Comparison of ENCODE assay signal across 1 cellular context in the genomic region with DNA sequence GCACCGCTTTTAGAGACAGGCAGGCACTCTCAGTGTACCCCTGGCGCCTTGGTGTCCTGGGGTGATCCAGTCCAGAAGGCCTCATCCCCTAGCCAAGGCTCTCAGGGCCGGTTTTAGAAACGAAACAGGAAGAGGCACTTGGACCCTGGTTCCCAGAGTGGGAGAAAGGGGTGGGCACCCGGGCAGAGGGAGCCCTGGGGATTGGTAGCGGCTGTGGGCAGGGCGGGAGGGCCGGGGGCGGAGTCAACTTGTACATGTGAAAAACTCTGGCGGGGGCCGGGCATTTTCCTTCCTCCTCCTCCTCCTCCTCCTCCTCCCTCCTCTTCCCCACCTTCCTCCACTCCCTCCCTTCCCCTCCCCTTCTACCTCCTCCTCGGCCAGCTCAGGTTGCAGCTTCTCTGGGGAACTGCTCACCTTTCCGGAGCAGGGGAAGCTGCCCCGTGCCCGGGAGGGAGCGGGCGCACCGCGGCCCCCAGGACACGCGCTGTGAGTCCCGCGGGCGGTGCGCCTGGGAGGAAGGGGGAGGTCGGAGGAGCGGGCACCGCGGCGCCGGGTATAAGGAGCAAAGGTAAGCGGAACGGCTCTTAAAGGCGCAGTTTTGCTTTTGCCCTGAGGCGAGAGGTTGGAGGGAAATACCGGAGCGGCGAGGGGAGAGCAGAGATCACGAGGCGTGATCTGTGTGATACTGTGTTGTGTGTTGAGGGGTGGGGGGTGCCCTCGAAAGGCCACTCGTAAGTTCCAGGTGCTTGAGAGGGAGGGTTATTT.
TF ChIP-seq lines count a peak whose summit lies in the region.

CDK18 (plus strand) TSS at position 359 of the 765 bp plus-strand sequence. CDS start 18,499 bp downstream, outside the sequence.

TF ChIP-seq in HCT116, 20 proteins besides CTCF, POLR2A, EP300 and RAD21 (continued from another document):
- TF ChIP-seq, protein P1, sequence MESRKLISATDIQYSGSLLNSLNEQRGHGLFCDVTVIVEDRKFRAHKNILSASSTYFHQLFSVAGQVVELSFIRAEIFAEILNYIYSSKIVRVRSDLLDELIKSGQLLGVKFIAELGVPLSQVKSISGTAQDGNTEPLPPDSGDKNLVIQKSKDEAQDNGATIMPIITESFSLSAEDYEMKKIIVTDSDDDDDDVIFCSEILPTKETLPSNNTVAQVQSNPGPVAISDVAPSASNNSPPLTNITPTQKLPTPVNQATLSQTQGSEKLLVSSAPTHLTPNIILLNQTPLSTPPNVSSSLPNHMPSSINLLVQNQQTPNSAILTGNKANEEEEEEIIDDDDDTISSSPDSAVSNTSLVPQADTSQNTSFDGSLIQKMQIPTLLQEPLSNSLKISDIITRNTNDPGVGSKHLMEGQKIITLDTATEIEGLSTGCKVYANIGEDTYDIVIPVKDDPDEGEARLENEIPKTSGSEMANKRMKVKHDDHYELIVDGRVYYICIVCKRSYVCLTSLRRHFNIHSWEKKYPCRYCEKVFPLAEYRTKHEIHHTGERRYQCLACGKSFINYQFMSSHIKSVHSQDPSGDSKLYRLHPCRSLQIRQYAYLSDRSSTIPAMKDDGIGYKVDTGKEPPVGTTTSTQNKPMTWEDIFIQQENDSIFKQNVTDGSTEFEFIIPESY (IDR thresholded peaks at IDR 0.05; ENCODE audit: extremely low read depth, insufficient replicate concordance, low read length) = no peak
- TF ChIP-seq TCF7L2 (IDR thresholded peaks at IDR 0.05; ENCODE audit: borderline replicate concordance, extremely low read depth, insufficient read depth, insufficient read length) = peak; percentile 14
- no peak for TF ChIP-seq ZFX (IDR thresholded peaks at IDR 0.05)
- no peak for TF ChIP-seq CEBPB (IDR thresholded peaks at IDR 0.05; ENCODE audit: low read depth)
- no peak for TF ChIP-seq EZH2 (IDR thresholded peaks at IDR 0.05)
- TF ChIP-seq SRF (IDR thresholded peaks at IDR 0.05; ENCODE audit: low read depth) = no peak
- 0 out of 2 replicates have a peak, but pooled peaks have one; percentile 20 for TF ChIP-seq SP1 (IDR thresholded peaks at IDR 0.05; ENCODE audit: low read depth)
